24 cellular contexts compared by ENCODE assay signal in genomic region chr5:133962131-133962530, GRCh38. TPM values are rescaled to one million over a fixed set of nuclear protein-coding genes. Genes with fewer than 3 reads are reported as not detected.
DNase-seq lines count a peak whose midpoint lies in the region; ATAC-seq and TF ChIP-seq lines count a peak whose summit lies in the region.
"Had no signal": no experiment of that assay in that cellular context is flagged by ENCODE, and none has a peak within 500 bp of the region (broad histone marks: within the 10 kb centered on the region; RNA-seq: fewer than 3 reads in every experiment).

No MANE protein-coding gene starts in this region.

- no peak for TF ChIP-seq POLR2A in lower leg skin (IDR thresholded peaks at IDR 0.05)

- TF ChIP-seq RAD21 in SK-N-SH (IDR thresholded peaks at IDR 0.05; ENCODE audit: low read length), result no peak

- WGBS in SK-N-SH (ENCODE audit: low lambda C conversion rate), result 97% methylated on average over 2 of the region's 2 CpGs
- WGBS in lower leg skin, 2 donors, result 87 to 90% methylated on average over 2 of the region's 2 CpGs

- H3K79me2 ChIP-seq in SK-N-SH (ENCODE audit: insufficient read depth) (peaks cover 86% of the 10 kb centered on the region), fibroblast of lung (ENCODE audit: control insufficient read depth, insufficient read depth, low read length) (peaks cover 41% of the 10 kb centered on the region)

- H3K27ac ChIP-seq in SK-N-SH (ENCODE audit: low read depth in 2 of 2, low read length in 1 of 2) (peak overlapping the region in 1 of 2 experiments; percentile 66; a peak in 1 of 4 replicates), fibroblast of lung (ENCODE audit: insufficient read depth, low read length) (no peak overlapping the region)
- H3K27ac ChIP-seq: 22Rv1, breast epithelium, C4-2B, GM23248, transverse colon had no signal

- POLR2A ChIA-PET in SK-N-SH (lab: Yijun Ruan, JAX), result no interaction called here
- POLR2A ChIA-PET in activated CD8-positive, alpha-beta T cell treated with anti-CD3 and anti-CD28 coated beads for 36 hours (lab: Charles Lee), result interaction anchor here (1.2 to 1.3 kb wide), 3 partner anchors 11 to 215 kb away, joined by 3 to 6 read pairs (median 4); partner anchors contain the start of genes SKP1 and VDAC1

- no peak overlapping the region for H3K4me3 Mint-ChIP-seq in activated CD8-positive, alpha-beta T cell treated with anti-CD3 and anti-CD28 coated beads for 36 hours
- H3K4me3 Mint-ChIP-seq: neural crest cell had no signal

- H3K36me3 ChIP-seq in SK-N-SH (replicated peaks in 1 of 2; ENCODE audit: control insufficient read depth in 1 of 2, insufficient read depth in 2 of 2, low read length in 1 of 2) (peaks cover 23 to 34% of the 10 kb centered on the region in 2 experiments), fibroblast of lung (ENCODE audit: control insufficient read depth, insufficient read depth, low read length) (peaks cover 4% of the 10 kb centered on the region), skeletal muscle satellite cell (ENCODE audit: insufficient read depth, low read length) (peaks cover 10% of the 10 kb centered on the region)
- H3K36me3 ChIP-seq: breast epithelium had no signal

- H3K27me3 Mint-ChIP-seq in activated CD8-positive, alpha-beta T cell treated with anti-CD3 and anti-CD28 coated beads for 36 hours, result no peaks in the 10 kb centered on the region

- CTCF ChIA-PET in SK-N-SH (lab: Yijun Ruan, JAX), result interaction anchor here (1.4 to 1.9 kb wide), 2 partner anchors 17 kb away, joined by 6 to 11 read pairs; no protein-coding TSS in a partner anchor
- CTCF ChIA-PET in activated CD8-positive, alpha-beta T cell treated with anti-CD3 and anti-CD28 coated beads for 36 hours (lab: Charles Lee), result interaction anchor here (1.3 to 1.9 kb wide), 3 partner anchors 17 to 538 kb away, joined by 5 to 8 read pairs (median 6); no protein-coding TSS in a partner anchor

- H3K9me3 ChIP-seq in SK-N-SH (peaks cover 3% of the 10 kb centered on the region; the same call in 1 of the 2 replicates), fibroblast of lung (ENCODE audit: control insufficient read depth, insufficient read depth, low read depth, low read length) (no peaks in the 10 kb centered on the region), skeletal muscle satellite cell (replicated peaks; ENCODE audit: low read length) (no peaks in the 10 kb centered on the region)
- H3K9me3 ChIP-seq: breast epithelium, transverse colon had no signal

- peak overlapping the region; percentile 92 for H3K27ac Mint-ChIP-seq in activated CD8-positive, alpha-beta T cell treated with anti-CD3 and anti-CD28 coated beads for 36 hours

- intact Hi-C loops in activated CD8-positive, alpha-beta T cell treated with anti-CD3 and anti-CD28 coated beads for 36 hours (cut with micrococcal nuclease), result no loop called here
- intact Hi-C loops in lower leg skin (cut with DNase I; ENCODE audit: low total_unique reads), result no loop called here

- H3K4me3 ChIP-seq in SK-N-SH (ENCODE audit: low read depth in 2 of 2, low read length in 1 of 2), result no peak overlapping the region
- no peak overlapping the region for H3K4me3 ChIP-seq in fibroblast of lung (replicated peaks in 1 of 4; ENCODE audit: control extremely low read depth in 1 of 4, insufficient read depth in 1 of 4, low read depth in 3 of 4, low read length in 4 of 4)
- H3K4me3 ChIP-seq in skeletal muscle satellite cell (ENCODE audit: low read length), result peak overlapping the region; percentile 43
- H3K4me3 ChIP-seq in lower leg skin (ENCODE audit: low read depth, poor library complexity, severe bottlenecking), result no peak overlapping the region
- H3K4me3 ChIP-seq: breast epithelium, GM23248, transverse colon had no signal

- no peaks in the 10 kb centered on the region for H3K27me3 ChIP-seq in SK-N-SH (ENCODE audit: insufficient read depth)
- H3K27me3 ChIP-seq in fibroblast of lung (ENCODE audit: control insufficient read depth, insufficient read depth, low read length), result no peaks in the 10 kb centered on the region
- no peaks in the 10 kb centered on the region for H3K27me3 ChIP-seq in skeletal muscle satellite cell (ENCODE audit: control insufficient read depth, insufficient read depth, low read length)
- H3K27me3 ChIP-seq: breast epithelium, transverse colon had no signal

- peaks cover 26% of the 10 kb centered on the region for H3F3A ChIP-seq in SK-N-SH (replicated peaks; ENCODE audit: insufficient read depth)

- TF ChIP-seq CTCF in SK-N-SH (IDR thresholded peaks at IDR 0.05) (no peak), fibroblast of lung (conservative IDR thresholded peaks at IDR 0.05 in 1 of 2, IDR thresholded peaks at IDR 0.05 in 1 of 2; ENCODE audit: low read depth in 1 of 2, low read length in 2 of 2) (no peak), lower leg skin (IDR thresholded peaks at IDR 0.05) (no peak)
- no peak for TF ChIP-seq CTCF in activated CD8-positive, alpha-beta T cell treated with anti-CD3 and anti-CD28 coated beads for 36 hours (IDR thresholded peaks at IDR 0.05)

- H3K4me1 ChIP-seq in SK-N-SH (ENCODE audit: control insufficient read depth in 1 of 2, insufficient read depth in 2 of 2, low read depth in 1 of 2, low read length in 1 of 2) (peaks cover 2 to 24% of the 10 kb centered on the region in 2 experiments; a peak in 3 of 4 replicates), fibroblast of lung (ENCODE audit: control insufficient read depth, extremely low read depth, insufficient read depth, low read length) (peaks cover 6% of the 10 kb centered on the region), skeletal muscle satellite cell (ENCODE audit: control insufficient read depth, insufficient read depth, low read length) (peaks cover 26% of the 10 kb centered on the region)
- H3K4me1 ChIP-seq: breast epithelium had no signal

- H3K9me3 Mint-ChIP-seq in activated CD8-positive, alpha-beta T cell treated with anti-CD3 and anti-CD28 coated beads for 36 hours, result peaks cover 6% of the 10 kb centered on the region
- H3K9me3 Mint-ChIP-seq: neural crest cell had no signal

- ATAC-seq in SK-N-SH treated with all-trans-retinoic acid at 6 μM for 48 hours (no peak), GM18861 (IDR thresholded peaks at IDR 0.05; ENCODE audit: unreplicated experiment) (no peak), GM19328 (IDR thresholded peaks at IDR 0.05; ENCODE audit: unreplicated experiment) (no peak)
- ATAC-seq in activated CD8-positive, alpha-beta T cell treated with anti-CD3 and anti-CD28 coated beads for 36 hours, result no peak
- ATAC-seq: left lobe of liver, right cardiac atrium had no signal

- no peak overlapping the region for H2AFZ ChIP-seq in SK-N-SH (ENCODE audit: low read depth)
- H2AFZ ChIP-seq in fibroblast of lung (ENCODE audit: low read length), result no peak overlapping the region
- H2AFZ ChIP-seq: GM23248 had no signal

- H4K20me1 ChIP-seq in SK-N-SH (ENCODE audit: insufficient read depth), result peaks cover 11% of the 10 kb centered on the region
- H4K20me1 ChIP-seq in fibroblast of lung (ENCODE audit: control insufficient read depth, extremely low read depth, insufficient read depth, low read length), result no peaks in the 10 kb centered on the region

- H3K4me2 ChIP-seq in SK-N-SH (peak overlapping the region; percentile 27; the same call in 1 of the 2 replicates), fibroblast of lung (ENCODE audit: extremely low read depth, insufficient read depth, low read length) (no peak overlapping the region), skeletal muscle satellite cell (ENCODE audit: low read length) (peak overlapping the region; percentile 49)

- peaks cover 65% of the 10 kb centered on the region for H3K4me1 Mint-ChIP-seq in activated CD8-positive, alpha-beta T cell treated with anti-CD3 and anti-CD28 coated beads for 36 hours (ENCODE audit: low read depth)

- peaks cover 56% of the 10 kb centered on the region for H3K36me3 Mint-ChIP-seq in activated CD8-positive, alpha-beta T cell treated with anti-CD3 and anti-CD28 coated beads for 36 hours (ENCODE audit: low read depth)

- H3K9ac ChIP-seq in SK-N-SH (no peak overlapping the region), fibroblast of lung (ENCODE audit: insufficient read depth, low read length) (no peak overlapping the region), skeletal muscle satellite cell (ENCODE audit: low read depth, low read length) (no peak overlapping the region)
- H3K9ac ChIP-seq: GM23248 had no signal

- H3K9me2 ChIP-seq in SK-N-SH, result no peaks in the 10 kb centered on the region

- no peak for DNase-seq in SK-N-SH
- no peak for DNase-seq in activated CD8-positive, alpha-beta T cell treated with anti-CD3 and anti-CD28 coated beads for 36 hours
- DNase-seq in fibroblast of lung (ENCODE audit: low read depth in 2 of 2), result peak; percentile 38 to 48
- no peak for DNase-seq in lower leg skin (ENCODE audit: low spot score in 2 of 2)
- DNase-seq: activated CD4-positive, alpha-beta T cell treated with anti-CD3 and anti-CD28 coated beads for 4 hours; DND-41; effector CD8-positive, alpha-beta T cell; GM23248; hypothalamus; NCI-H446; right cardiac atrium; SHP77; stimulated activated CD4-positive, alpha-beta T cell treated with anti-CD3 and anti-CD28 coated beads, Interleukin-2, amount 100 ng/mL, for 48 hours; T1000; transverse colon had no signal

- no peak for TF ChIP-seq EP300 in SK-N-SH (IDR thresholded peaks at IDR 0.05; ENCODE audit: borderline replicate concordance in 1 of 2, low read depth in 1 of 2, low read length in 1 of 2)

TF ChIP-seq in SK-N-SH, 30 proteins besides CTCF, POLR2A, EP300 and RAD21 (continues in another document):
- TF ChIP-seq TEAD4 (IDR thresholded peaks at IDR 0.05; ENCODE audit: borderline replicate concordance, insufficient read depth), result no peak

TF ChIP-seq in SK-N-SH treated with all-trans-retinoic acid at 6 μM for 48 hours, 23 proteins besides CTCF, POLR2A, EP300 and RAD21 (continues in another document):
- TF ChIP-seq SNAI2 (CRISPR knock-in tag; IDR thresholded peaks at IDR 0.05), result no peak

RNA-seq across cellular contexts. Expression of gene C5orf15, which starts 6.3 kb away (rescaled TPM):
- 81.0 and 106 TPM in 2 replicates for polyA plus RNA-seq in SK-N-SH (2012; rRNA removed)
- 99.4 and 101 TPM in 2 replicates for polyA plus RNA-seq in SK-N-SH (2012; cell fraction: cytosol; rRNA removed)
- polyA plus RNA-seq in SK-N-SH (2012; cell fraction: nucleus; rRNA removed), result 17.5 and 54.9 TPM in 2 replicates
- 10 to 100 TPM; 27.4 to 30.8 TPM for total RNA-seq in activated CD8-positive, alpha-beta T cell treated with anti-CD3 and anti-CD28 coated beads for 36 hours
- total RNA-seq in fibroblast of lung, result 31.8 and 43.1 TPM in 2 replicates
- polyA plus RNA-seq in fibroblast of lung, result 87.2 and 111 TPM in 2 replicates
- polyA plus RNA-seq in fibroblast of lung (2012), result 52.1 and 65.5 TPM in 2 replicates
- polyA minus RNA-seq in fibroblast of lung (ENCODE audit: low replicate concordance), result 7.4 and 25.0 TPM in 2 replicates
- 49.8 and 51.0 TPM in 2 replicates for total RNA-seq in skeletal muscle satellite cell (2012; rRNA removed)
- 10 to 100 TPM; 26.0 to 64.8 (median 35.4) TPM for total RNA-seq in lower leg skin

RNA-seq across cellular contexts. Expression of gene VDAC1, which starts 42.6 kb away (rescaled TPM):
- polyA plus RNA-seq in SK-N-SH (2012; rRNA removed), result 155 and 166 TPM in 2 replicates
- polyA plus RNA-seq in SK-N-SH (2012; cell fraction: cytosol; rRNA removed), result 216 and 238 TPM in 2 replicates
- polyA plus RNA-seq in SK-N-SH (2012; cell fraction: nucleus; rRNA removed), result 77.0 and 124 TPM in 2 replicates
- 100 to 1,000 TPM; 481 to 484 TPM for total RNA-seq in activated CD8-positive, alpha-beta T cell treated with anti-CD3 and anti-CD28 coated beads for 36 hours
- total RNA-seq in fibroblast of lung, result 239 and 281 TPM in 2 replicates
- 202 and 244 TPM in 2 replicates for polyA plus RNA-seq in fibroblast of lung
- 246 and 278 TPM in 2 replicates for polyA plus RNA-seq in fibroblast of lung (2012)
- polyA minus RNA-seq in fibroblast of lung (ENCODE audit: low replicate concordance), result 97.4 and 123 TPM in 2 replicates
- 462 and 516 TPM in 2 replicates for total RNA-seq in skeletal muscle satellite cell (2012; rRNA removed)
- 100 to 1,000 TPM; 113 to 159 (median 145) TPM for total RNA-seq in lower leg skin

Comparison
In these comparisons a context has a peak if more than half of its experiments do, and no peak if none do; other contexts are left out.
1. DNase-seq: peak in fibroblast of lung (2 of 2); none in SK-N-SH (single experiment), activated CD8-positive, alpha-beta T cell treated with anti-CD3 and anti-CD28 coated beads for 36 hours (single experiment) and lower leg skin (0 of 2).